ENCODE assay signal across 1 cellular context in genomic region chr16:81443688-81444447, GRCh38.
TF ChIP-seq lines count a peak whose summit lies in the region.

No MANE protein-coding gene starts in this region.

TF ChIP-seq in HEK293, 187 proteins besides CTCF, POLR2A, EP300 and RAD21 (continued from another document):
- no peak for TF ChIP-seq ZBTB11 (tag by site-specific recombination; conservative IDR thresholded peaks at IDR 0.05; ENCODE audit: low read depth)
- TF ChIP-seq ZNF248 (tag by site-specific recombination; IDR thresholded peaks at IDR 0.05): no peak
- TF ChIP-seq RBAK (tag by site-specific recombination; IDR thresholded peaks at IDR 0.05): no peak
- TF ChIP-seq ZNF121 (tag by site-specific recombination; IDR thresholded peaks at IDR 0.05): no peak
- no peak for TF ChIP-seq ZNF404 (tag by site-specific recombination; IDR thresholded peaks at IDR 0.05)
- TF ChIP-seq ZBTB8A (tag by site-specific recombination; IDR thresholded peaks at IDR 0.05): 0 out of 2 replicates have a peak, but pooled peaks have one; percentile 34
- TF ChIP-seq ZNF341 (tag by site-specific recombination; IDR thresholded peaks at IDR 0.05; ENCODE audit: low read depth): no peak
- peak; percentile 71 for TF ChIP-seq ZFHX2 (tag by site-specific recombination; conservative IDR thresholded peaks at IDR 0.05)
- TF ChIP-seq BCL6B (tag by site-specific recombination; IDR thresholded peaks at IDR 0.05): no peak
- no peak for TF ChIP-seq PRDM1 (tag by site-specific recombination; IDR thresholded peaks at IDR 0.05)
- no peak for TF ChIP-seq ZNF510 (tag by site-specific recombination; IDR thresholded peaks at IDR 0.05; ENCODE audit: insufficient replicate concordance)
- TF ChIP-seq REST (tag by site-specific recombination; IDR thresholded peaks at IDR 0.05): peak; percentile 36; the same call in 1 of the 2 replicates
- TF ChIP-seq GLIS2 (tag by site-specific recombination; IDR thresholded peaks at IDR 0.05): peak; percentile 36; the same call in 1 of the 2 replicates
- TF ChIP-seq PATZ1 (tag by site-specific recombination; IDR thresholded peaks at IDR 0.05): 0 out of 2 replicates have a peak, but pooled peaks have one; percentile 41
- no peak for TF ChIP-seq ZNF692 (tag by site-specific recombination; IDR thresholded peaks at IDR 0.05)
- peak; percentile 38 for TF ChIP-seq ZBTB26 (tag by site-specific recombination; optimal IDR thresholded peaks at IDR 0.05)
- no peak for TF ChIP-seq MYNN (tag by site-specific recombination; IDR thresholded peaks at IDR 0.05; ENCODE audit: borderline replicate concordance)
- 0 out of 2 replicates have a peak, but pooled peaks have one; percentile 17 for TF ChIP-seq KLF17 (tag by site-specific recombination; IDR thresholded peaks at IDR 0.05)
